ENCODE assay signal across 15 cellular contexts in the genomic region with DNA sequence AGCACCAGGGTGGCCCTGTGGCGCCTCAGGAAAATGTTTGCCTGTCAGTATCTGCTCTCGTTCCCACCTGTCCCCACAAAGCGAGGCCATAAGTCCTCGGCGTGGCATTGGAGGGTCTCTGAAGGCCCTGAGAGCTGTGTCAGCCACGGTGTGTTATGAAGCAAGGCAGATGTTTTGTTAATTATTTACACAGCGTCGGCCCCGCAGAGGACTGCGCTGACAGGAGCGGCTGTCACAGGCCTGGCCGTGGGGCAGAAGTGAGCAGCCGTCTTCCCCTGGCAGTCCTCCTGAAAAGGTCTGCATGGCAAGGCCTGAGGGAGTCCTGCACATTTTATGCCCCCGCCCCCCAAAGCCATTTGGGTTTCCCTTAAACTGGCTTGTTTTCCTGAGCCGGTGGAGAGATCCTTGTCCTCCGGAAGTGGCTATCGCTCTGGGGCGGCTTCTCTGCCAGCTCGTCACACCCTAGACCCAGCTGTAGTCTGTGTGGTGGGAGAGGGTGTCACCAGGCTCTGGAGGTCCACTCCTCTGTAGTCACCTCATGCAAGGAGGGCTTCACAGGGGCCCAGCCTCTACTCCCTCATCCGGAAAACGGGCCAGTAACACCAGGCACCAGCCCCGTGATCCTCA. TPM values are rescaled to one million over a fixed set of nuclear protein-coding genes. Genes with fewer than 3 reads are reported as not detected.
DNase-seq lines count a peak whose midpoint lies in the region; ATAC-seq, FAIRE-seq and TF ChIP-seq lines count a peak whose summit lies in the region.
"Had no signal": no experiment of that assay in that cellular context is flagged by ENCODE, and none has a peak within 500 bp of the region (broad histone marks: within the 10 kb centered on the region; RNA-seq: fewer than 3 reads in every experiment).

No MANE protein-coding gene starts in this region.

- peak overlapping the region; percentile 84 for H3K9ac ChIP-seq in GM12878 (ENCODE audit: control insufficient read depth, insufficient read depth, low read length)

- in situ Hi-C loops in GM12878 (cut with MboI): no loop called here

- H3K79me2 ChIP-seq in GM12878 (ENCODE audit: control insufficient read depth, insufficient read depth, low read length): peaks cover 99% of the 10 kb centered on the region

- TF ChIP-seq EP300 in GM12878 (IDR thresholded peaks at IDR 0.05; ENCODE audit: borderline replicate concordance in 1 of 2, control insufficient read depth in 1 of 2, low read depth in 2 of 2, low read length in 2 of 2) (no peak), upper lobe of left lung (IDR thresholded peaks at IDR 0.05) (no peak)

- RAD21 ChIA-PET in GM12878 (lab: Charles Lee; ENCODE audit: unreplicated experiment): interaction anchor here (0.8 to 6.2 kb wide), 11 partner anchors 23 to 137 kb away, joined by 3 to 74 read pairs (median 7); no protein-coding TSS in a partner anchor

- DNase-seq in NCI-H2029 (lab: John Stamatoyannopoulos, UW) (peak; percentile 77), NCI-H2029 treated with DMSO at 0.1 percent for 48 hours (lab: John Stamatoyannopoulos, UW) (no peak), GM12878 (ENCODE audit: low read depth, low spot score) (no peak), mucosa of descending colon (peak in 2 of 3 donors; percentile 62 to 67), upper lobe of left lung (no peak), lower leg skin (ENCODE audit: low spot score in 2 of 2) (no peak)
- no peak for DNase-seq in effector CD4-positive, alpha-beta T cell
- no peak for DNase-seq in activated naive CD4-positive, alpha-beta T cell treated with anti-CD3 and anti-CD28 coated beads, Interleukin-2, amount 50 U/mL, for 72 hours (ENCODE audit: low spot score in 2 of 2)
- DNase-seq: activated CD4-positive, alpha-beta T cell treated with anti-CD3 and anti-CD28 coated beads for 48 hours; kidney; NCI-H2171 treated with DMSO at 0.1 percent for 48 hours; stimulated activated CD4-positive, alpha-beta T cell treated with anti-CD3 and anti-CD28 coated beads, Interleukin-15, amount 100 ng/mL, for 24 hours had no signal

- H3K4me3 ChIP-seq in GM12878 (peak overlapping the region; percentile 61), mucosa of descending colon (no peak overlapping the region), upper lobe of left lung (no peak overlapping the region), lower leg skin (ENCODE audit: low read depth, poor library complexity, severe bottlenecking) (no peak overlapping the region)
- H3K4me3 ChIP-seq: SJSA1 had no signal

- POLR2A ChIA-PET in GM12878 (lab: Charles Lee): interaction anchor here (0.6 to 6.6 kb wide), 14 partner anchors 23 to 922 kb away, joined by 3 to 45 read pairs (median 5); no protein-coding TSS in a partner anchor

- TF ChIP-seq POLR2A in GM12878 (IDR thresholded peaks at IDR 0.05; ENCODE audit: low read depth, low read length) (0 out of 2 replicates have a peak, but pooled peaks have one; percentile 36), upper lobe of left lung (IDR thresholded peaks at IDR 0.05) (no peak), lower leg skin (IDR thresholded peaks at IDR 0.05) (no peak)

- H3K9me3 ChIP-seq in GM12878 (replicated peaks; ENCODE audit: control insufficient read depth, insufficient read depth, low read length): no peaks in the 10 kb centered on the region
- no peaks in the 10 kb centered on the region for H3K9me3 ChIP-seq in mucosa of descending colon
- no peaks in the 10 kb centered on the region for H3K9me3 ChIP-seq in upper lobe of left lung
- H3K9me3 ChIP-seq: SJSA1 had no signal

- SMC1A ChIA-PET in GM12878 (lab: Charles Lee; ENCODE audit: uncharacterized antibody, unreplicated experiment): interaction anchor here (1.0 to 10.1 kb wide), 11 partner anchors 9 to 130 kb away, joined by 3 to 132 read pairs (median 8); no protein-coding TSS in a partner anchor

- H3K9me3 Mint-ChIP-seq in activated naive CD4-positive, alpha-beta T cell treated with anti-CD3 and anti-CD28 coated beads, Interleukin-2, amount 50 U/mL, for 72 hours: no peaks in the 10 kb centered on the region
- H3K9me3 Mint-ChIP-seq: activated naive CD4-positive, alpha-beta T cell treated with anti-CD3 and anti-CD28 coated beads, Interleukin-2, amount 50 U/mL, for 24 hours had no signal

- intact Hi-C loops in GM12878 (cut with micrococcal nuclease; ENCODE audit: unreplicated experiment): loop anchor here (2.0 kb wide), 2 partner anchors 45 to 67 kb away; no protein-coding TSS in a partner anchor
- intact Hi-C loops in mucosa of descending colon (cut with DNase I, micrococcal nuclease): no loop called here
- intact Hi-C loops in lower leg skin (cut with DNase I; ENCODE audit: low total_unique reads): no loop called here

- H3K4me1 ChIP-seq in GM12878 (ENCODE audit: control insufficient read depth, insufficient read depth, low read length) (peaks cover 50% of the 10 kb centered on the region), mucosa of descending colon (ENCODE audit: low read depth) (peaks cover 75% of the 10 kb centered on the region), upper lobe of left lung (peaks cover 83 to 97% (median 87%) of the 10 kb centered on the region in 4 donors)

- no peak overlapping the region for H3K27ac Mint-ChIP-seq in activated naive CD4-positive, alpha-beta T cell treated with anti-CD3 and anti-CD28 coated beads, Interleukin-2, amount 50 U/mL, for 72 hours
- H3K27ac Mint-ChIP-seq: activated naive CD4-positive, alpha-beta T cell treated with anti-CD3 and anti-CD28 coated beads, Interleukin-2, amount 50 U/mL, for 24 hours had no signal

- H3K27me3 ChIP-seq in GM12878 (replicated peaks in 1 of 2; ENCODE audit: control insufficient read depth in 2 of 2, insufficient read depth in 2 of 2, low read length in 1 of 2) (no peaks in the 10 kb centered on the region), upper lobe of left lung (no peaks in the 10 kb centered on the region)
- H3K27me3 ChIP-seq: SJSA1 had no signal

- H2AFZ ChIP-seq in GM12878 (ENCODE audit: control insufficient read depth, low read depth, low read length): no peak overlapping the region

- peak overlapping the region; percentile 88 for H3K27ac ChIP-seq in GM12878 (ENCODE audit: control insufficient read depth, insufficient read depth)
- H3K27ac ChIP-seq in upper lobe of left lung: peak overlapping the region in 3 of 4 donors; percentile 2 to 93 (median 78)
- H3K27ac ChIP-seq: SJSA1 had no signal

- ATAC-seq in GM12878: peak; percentile 43
- peak; percentile 40 for ATAC-seq in mucosa of descending colon
- no peak for ATAC-seq in upper lobe of left lung (ENCODE audit: low FRiP score in 2 of 2)
- ATAC-seq in activated naive CD4-positive, alpha-beta T cell treated with anti-CD3 and anti-CD28 coated beads, Interleukin-2, amount 50 U/mL, for 72 hours: no peak

- CTCF ChIA-PET in GM12878 (lab: Yijun Ruan, JAX): interaction anchor here (0.6 to 3.7 kb wide), 10 partner anchors 9 to 587 kb away, joined by 3 to 13 read pairs (median 4); no protein-coding TSS in a partner anchor

- no TSS peak for BruUV-seq in GM12878 (replicated peaks; lab: Mats Ljungman, UMichigan)

- 3% methylated on average over 22 of the region's 22 CpGs for WGBS in GM12878 (ENCODE audit: insufficient coverage, insufficient replicate concordance, low lambda C conversion rate, missing lambda C conversion rate)
- 69% methylated on average over 7 to 16 of the region's 22 CpGs for WGBS in upper lobe of left lung, 2 donors
- 82 to 86% methylated on average over 22 of the region's 22 CpGs for WGBS in lower leg skin, 2 donors

- H3K4me2 ChIP-seq in GM12878 (ENCODE audit: control insufficient read depth, insufficient read depth): peak overlapping the region; percentile 96

- no peak for FAIRE-seq in GM12878 (lab: Jason Lieb, UNC)
- FAIRE-seq: G401.6, kidney had no signal

- TF ChIP-seq CTCF in GM12878 (IDR thresholded peaks at IDR 0.05 in 2 of 3, conservative IDR thresholded peaks at IDR 0.05 in 1 of 3; ENCODE audit: control insufficient read depth in 2 of 3, extremely low read depth in 1 of 3, insufficient read depth in 1 of 3, low read depth in 3 of 3, low read length in 3 of 3): no peak
- no peak for TF ChIP-seq CTCF in mucosa of descending colon (IDR thresholded peaks at IDR 0.05)
- no peak for TF ChIP-seq CTCF in upper lobe of left lung (IDR thresholded peaks at IDR 0.05)
- no peak for TF ChIP-seq CTCF in lower leg skin (IDR thresholded peaks at IDR 0.05)

- H3K36me3 ChIP-seq in GM12878 (ENCODE audit: control insufficient read depth in 2 of 2, insufficient read depth in 2 of 2, low read length in 1 of 2) (peaks cover 3 to 16% of the 10 kb centered on the region in 2 experiments; a peak in 3 of 4 replicates), mucosa of descending colon (ENCODE audit: low read depth) (no peaks in the 10 kb centered on the region), upper lobe of left lung (peaks cover 0 to 3% (median 0%) of the 10 kb centered on the region in 4 donors)

- no peaks in the 10 kb centered on the region for H3K36me3 Mint-ChIP-seq in activated naive CD4-positive, alpha-beta T cell treated with anti-CD3 and anti-CD28 coated beads, Interleukin-2, amount 50 U/mL, for 72 hours
- H3K36me3 Mint-ChIP-seq: activated naive CD4-positive, alpha-beta T cell treated with anti-CD3 and anti-CD28 coated beads, Interleukin-2, amount 50 U/mL, for 24 hours had no signal

- no peak for TF ChIP-seq RAD21 in GM12878 (IDR thresholded peaks at IDR 0.05; ENCODE audit: insufficient read depth, low read depth, low read length)

- H4K20me1 ChIP-seq in GM12878 (ENCODE audit: control insufficient read depth, insufficient read depth): 0 out of 2 replicates have a peak, but pooled peaks cover 2% of the 10 kb centered on the region

RNA-seq across cellular contexts. Expression of gene NEK6, which starts 6.2 kb away (rescaled TPM):
- total RNA-seq in GM12878 (2013; cell fraction: nucleolus; rRNA removed): 174 and 184 TPM in 2 replicates
- total RNA-seq in GM12878 (2014; rRNA removed) (50.0 and 58.0 TPM in 2 replicates), GM12878 (2014; rRNA removed; fragmentation: Illumina TruSeq; extraction: Trizol) (51.8 and 53.8 TPM in 2 replicates), GM12878 (2021) (136 and 142 TPM in 2 replicates), mucosa of descending colon (10 to 100 TPM; 41.1 to 65.0 (median 51.8) TPM), upper lobe of left lung (100 to 1,000 TPM in 2 of 6 donors, 10 to 100 TPM in 4; 33.8 to 144 (median 59.7) TPM), lower leg skin (10 to 100 TPM in 2 of 4 donors, 1 to 10 TPM in 2; 6.0 to 14.7 (median 9.1) TPM)
- 62.2 TPM for polyA plus RNA-seq in GM12878 (2011; ENCODE audit: low read depth)
- polyA plus RNA-seq in GM12878 (2011; rRNA removed) (131 and 161 TPM in 2 replicates), GM12878 (2014; fragmentation: Illumina TruSeq; extraction: Trizol) (68.6 and 87.1 TPM in 2 replicates), GM12878 (2014; fragmentation: Nextera tagmentation; extraction: Ambion mirVana) (10 to 100 TPM; 31.3 to 33.2 TPM), GM12878 (2014; rRNA removed) (91.3 and 96.0 TPM in 2 replicates), GM12878 (2016; fragmentation: Nextera tagmentation; extraction: Ambion mirVana) (100 to 1,000 TPM in 1 of 2 experiments, 10 to 100 TPM in 1; 97.0 to 104 TPM)
- 171 and 176 TPM in 2 replicates for polyA plus RNA-seq in GM12878 (2011; cell fraction: cytosol; rRNA removed)
- polyA plus RNA-seq in GM12878 (2011; cell fraction: nucleus; rRNA removed): 186 and 192 TPM in 2 replicates
- polyA plus RNA-seq in GM12878 (2012): 79.3 and 129 TPM in 2 replicates
- polyA minus RNA-seq in GM12878 (2011; rRNA and poly(A)+ RNA removed): 210 and 248 TPM in 2 replicates
- polyA minus RNA-seq in GM12878 (2011; cell fraction: cytosol; rRNA and poly(A)+ RNA removed): 53.5 and 58.5 TPM in 2 replicates
- 60.7 and 78.1 TPM in 2 replicates for polyA minus RNA-seq in GM12878 (2011; cell fraction: nucleus; rRNA and poly(A)+ RNA removed)
- total RNA-seq in activated naive CD4-positive, alpha-beta T cell treated with anti-CD3 and anti-CD28 coated beads, Interleukin-2, amount 50 U/mL, for 72 hours: 1 to 10 TPM; 3.1 to 5.4 TPM

Comparison
In these comparisons a context has a peak if more than half of its experiments do, and no peak if none do; other contexts are left out.
1. DNase-seq: peak in NCI-H2029 (single experiment) and mucosa of descending colon (2 of 3); none in NCI-H2029 treated with DMSO at 0.1 percent for 48 hours (single experiment), GM12878 (single experiment), upper lobe of left lung (0 of 2), effector CD4-positive, alpha-beta T cell (single experiment), activated naive CD4-positive, alpha-beta T cell treated with anti-CD3 and anti-CD28 coated beads, Interleukin-2, amount 50 U/mL, for 72 hours (0 of 2) and lower leg skin (0 of 2).
2. ATAC-seq: peak in GM12878 (single experiment) and mucosa of descending colon (single experiment); none in upper lobe of left lung (0 of 2) and activated naive CD4-positive, alpha-beta T cell treated with anti-CD3 and anti-CD28 coated beads, Interleukin-2, amount 50 U/mL, for 72 hours (0 of 2).